In the genomic region with DNA sequence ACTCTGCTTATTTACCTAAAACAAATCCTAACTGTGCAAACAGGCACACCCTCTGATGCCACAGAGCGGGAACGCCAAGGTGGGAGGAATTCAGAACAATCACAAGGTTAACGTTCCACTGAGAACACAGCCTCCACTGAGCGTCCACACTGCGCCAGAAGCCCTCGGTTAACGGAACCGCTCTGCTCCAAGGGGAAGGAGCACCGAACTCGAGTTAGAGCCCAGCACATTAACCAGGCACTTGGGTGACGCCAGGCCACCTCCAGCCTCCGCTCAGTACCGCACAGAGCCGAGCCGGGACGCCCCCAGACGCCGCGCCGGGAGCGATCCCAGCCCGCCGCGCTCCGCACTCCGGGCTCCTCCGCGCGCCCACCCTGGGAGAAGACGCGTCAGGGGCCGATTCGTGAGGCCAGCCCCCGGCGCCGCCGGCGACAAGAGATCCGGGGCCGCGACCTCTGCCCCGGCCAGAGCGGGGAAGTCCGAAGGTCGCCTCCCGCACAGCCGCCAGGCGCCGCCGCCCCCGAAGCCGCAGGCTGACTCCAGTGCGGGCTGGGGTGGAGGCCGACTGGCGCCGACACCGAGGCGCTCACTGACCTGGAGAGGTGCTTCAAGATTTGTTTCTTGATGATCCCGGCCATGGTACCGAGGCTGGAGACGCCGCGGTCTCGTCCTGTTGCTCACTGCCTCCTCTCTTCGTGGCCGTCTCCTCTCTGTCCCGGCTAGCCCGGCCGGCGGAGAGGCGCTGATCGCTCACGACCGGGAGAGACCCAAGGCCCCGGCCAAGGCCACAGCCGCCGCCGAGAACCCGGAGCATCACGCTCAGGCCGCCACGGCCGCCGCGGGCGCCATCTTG, we compare ENCODE assay signal across 8 cellular contexts. TPM values are rescaled to one million over a fixed set of nuclear protein-coding genes. Genes with fewer than 3 reads are reported as not detected.
DNase-seq lines count a peak whose midpoint lies in the region; ATAC-seq and TF ChIP-seq lines count a peak whose summit lies in the region.

No MANE protein-coding gene starts in this region.

- peak overlapping the region; percentile 95 for H3K27ac Mint-ChIP-seq in activated CD4-positive, alpha-beta memory T cell treated with anti-CD3 and anti-CD28 coated beads, Interleukin-2, amount 10 ng/mL, durations not matched to agents 7 days and 5 days
- H3K27ac Mint-ChIP-seq in stimulated activated naive CD8-positive, alpha-beta T cell treated with anti-CD3 and anti-CD28 coated beads, Interleukin-15, amount 100 ng/mL, for 72 hours, result peak overlapping the region; percentile 100

- H3K27ac ChIP-seq in 22Rv1, result peak overlapping the region; percentile 95

- H3K36me3 Mint-ChIP-seq in activated CD4-positive, alpha-beta memory T cell treated with anti-CD3 and anti-CD28 coated beads, Interleukin-2, amount 10 ng/mL, durations not matched to agents 7 days and 5 days (ENCODE audit: low read depth), result peaks cover 14% of the 10 kb centered on the region

- H3K9me3 Mint-ChIP-seq in activated CD4-positive, alpha-beta memory T cell treated with anti-CD3 and anti-CD28 coated beads, Interleukin-2, amount 10 ng/mL, durations not matched to agents 7 days and 5 days, result no peaks in the 10 kb centered on the region
- no peaks in the 10 kb centered on the region for H3K9me3 Mint-ChIP-seq in stimulated activated naive CD8-positive, alpha-beta T cell treated with anti-CD3 and anti-CD28 coated beads, Interleukin-15, amount 100 ng/mL, for 72 hours

- no peaks in the 10 kb centered on the region for H3K27me3 ChIP-seq in mucosa of stomach (ENCODE audit: control insufficient read depth, insufficient read depth, low read length)

- ATAC-seq in GM18502 (IDR thresholded peaks at IDR 0.05; ENCODE audit: poor library complexity, unreplicated experiment), result peak; percentile 47
- ATAC-seq in HG02938 (IDR thresholded peaks at IDR 0.05; ENCODE audit: unreplicated experiment), result peak; percentile 42
- peak; percentile 77 for ATAC-seq in stimulated activated naive CD8-positive, alpha-beta T cell treated with anti-CD3 and anti-CD28 coated beads, Interleukin-15, amount 100 ng/mL, for 72 hours

- H3K27me3 Mint-ChIP-seq in activated CD4-positive, alpha-beta memory T cell treated with anti-CD3 and anti-CD28 coated beads, Interleukin-2, amount 10 ng/mL, durations not matched to agents 7 days and 5 days, result no peaks in the 10 kb centered on the region
- H3K27me3 Mint-ChIP-seq in stimulated activated naive CD8-positive, alpha-beta T cell treated with anti-CD3 and anti-CD28 coated beads, Interleukin-15, amount 100 ng/mL, for 72 hours, result no peaks in the 10 kb centered on the region

- peak overlapping the region; percentile 83 for H3K4me3 Mint-ChIP-seq in activated CD4-positive, alpha-beta memory T cell treated with anti-CD3 and anti-CD28 coated beads, Interleukin-2, amount 10 ng/mL, durations not matched to agents 7 days and 5 days
- peak overlapping the region; percentile 96 to 99 for H3K4me3 Mint-ChIP-seq in stimulated activated naive CD8-positive, alpha-beta T cell treated with anti-CD3 and anti-CD28 coated beads, Interleukin-15, amount 100 ng/mL, for 72 hours

- peak; percentile 40 for DNase-seq in NCI-H2171 (lab: John Stamatoyannopoulos, UW)
- peak; percentile 53 for DNase-seq in activated CD4-positive, alpha-beta memory T cell treated with anti-CD3 and anti-CD28 coated beads, Interleukin-2, amount 10 ng/mL, durations not matched to agents 7 days and 5 days
- DNase-seq in epithelial cell of esophagus (ENCODE audit: low read depth), result no peak
- peak; percentile 52 to 53 for DNase-seq in stimulated activated naive CD8-positive, alpha-beta T cell treated with anti-CD3 and anti-CD28 coated beads, Interleukin-15, amount 100 ng/mL, for 72 hours

- H3K9me3 ChIP-seq in mucosa of stomach (ENCODE audit: control insufficient read depth, low read length), result no peaks in the 10 kb centered on the region

- POLR2A ChIA-PET in activated CD4-positive, alpha-beta memory T cell treated with anti-CD3 and anti-CD28 coated beads, Interleukin-2, amount 10 ng/mL, durations not matched to agents 7 days and 5 days (lab: Charles Lee), result interaction anchor here (1.0 to 4.2 kb wide), 3 partner anchors 12 to 59 kb away, joined by 3 to 25 read pairs (median 5); partner anchors contain the start of gene ACTR6

- TF ChIP-seq CTCF in 22Rv1 (IDR thresholded peaks at IDR 0.05) (no peak), epithelial cell of esophagus (IDR thresholded peaks at IDR 0.05; ENCODE audit: insufficient read depth, low read depth, low read length, missing control alignments) (no peak)

- H3K4me3 ChIP-seq in epithelial cell of esophagus (ENCODE audit: low read length), result peak overlapping the region; percentile 58
- H3K4me3 ChIP-seq in mucosa of stomach (ENCODE audit: low read length), result peak overlapping the region; percentile 75

- peaks cover 51% of the 10 kb centered on the region for H3K4me1 Mint-ChIP-seq in activated CD4-positive, alpha-beta memory T cell treated with anti-CD3 and anti-CD28 coated beads, Interleukin-2, amount 10 ng/mL, durations not matched to agents 7 days and 5 days
- peaks cover 39% of the 10 kb centered on the region for H3K4me1 Mint-ChIP-seq in stimulated activated naive CD8-positive, alpha-beta T cell treated with anti-CD3 and anti-CD28 coated beads, Interleukin-15, amount 100 ng/mL, for 72 hours

- CTCF ChIA-PET in activated CD4-positive, alpha-beta memory T cell treated with anti-CD3 and anti-CD28 coated beads, Interleukin-2, amount 10 ng/mL, durations not matched to agents 7 days and 5 days (lab: Charles Lee), result interaction anchor here (4.6 kb wide), 1 partner anchor 12 kb away, joined by 39 read pairs; no protein-coding TSS in a partner anchor

- H3K36me3 ChIP-seq in mucosa of stomach (ENCODE audit: control insufficient read depth, insufficient read depth, low read length), result no peaks in the 10 kb centered on the region

- peaks cover 4% of the 10 kb centered on the region for H3K4me1 ChIP-seq in mucosa of stomach (ENCODE audit: control insufficient read depth, insufficient read depth, low read length)

- H3K9ac ChIP-seq in mucosa of stomach (ENCODE audit: low read length), result peak overlapping the region; percentile 81

RNA-seq across cellular contexts. Expression of gene BLTP3B, which starts 0.5 kb away (rescaled TPM):
- total RNA-seq in activated CD4-positive, alpha-beta memory T cell treated with anti-CD3 and anti-CD28 coated beads, Interleukin-2, amount 10 ng/mL, durations not matched to agents 7 days and 5 days, result 10 to 100 TPM; 37.3 to 40.4 TPM

RNA-seq across cellular contexts. Expression of gene ACTR6, which starts 58.4 kb away (rescaled TPM):
- total RNA-seq in activated CD4-positive, alpha-beta memory T cell treated with anti-CD3 and anti-CD28 coated beads, Interleukin-2, amount 10 ng/mL, durations not matched to agents 7 days and 5 days, result 10 to 100 TPM; 53.4 to 56.5 TPM
